In genomic region chr6:52550014-52550575, GRCh38 we compare ENCODE assay signal across 1 cellular context.
TF ChIP-seq lines count a peak whose summit lies in the region.

No MANE protein-coding gene starts in this region.

TF ChIP-seq in K562, 482 proteins besides CTCF, POLR2A, EP300 and RAD21:
- TF ChIP-seq, protein P1, sequence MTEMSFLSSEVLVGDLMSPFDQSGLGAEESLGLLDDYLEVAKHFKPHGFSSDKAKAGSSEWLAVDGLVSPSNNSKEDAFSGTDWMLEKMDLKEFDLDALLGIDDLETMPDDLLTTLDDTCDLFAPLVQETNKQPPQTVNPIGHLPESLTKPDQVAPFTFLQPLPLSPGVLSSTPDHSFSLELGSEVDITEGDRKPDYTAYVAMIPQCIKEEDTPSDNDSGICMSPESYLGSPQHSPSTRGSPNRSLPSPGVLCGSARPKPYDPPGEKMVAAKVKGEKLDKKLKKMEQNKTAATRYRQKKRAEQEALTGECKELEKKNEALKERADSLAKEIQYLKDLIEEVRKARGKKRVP (CRISPR knock-in tag; IDR thresholded peaks at IDR 0.05): no peak
- TF ChIP-seq NR2C2 (CRISPR knock-in tag; IDR thresholded peaks at IDR 0.05) (no peak), NR2C2 (tag; IDR thresholded peaks at IDR 0.05) (no peak), PHF8 (IDR thresholded peaks at IDR 0.05; ENCODE audit: borderline replicate concordance, low read length) (no peak), TCF3 (CRISPR knock-in tag; IDR thresholded peaks at IDR 0.05) (no peak), MEF2A (IDR thresholded peaks at IDR 0.05; ENCODE audit: control insufficient read depth, low read depth, low read length) (no peak), NUFIP1 (IDR thresholded peaks at IDR 0.05; ENCODE audit: partially characterized antibody) (no peak), ZKSCAN8 (CRISPR knock-in tag; IDR thresholded peaks at IDR 0.05) (no peak), ZNF583 (CRISPR knock-in tag; IDR thresholded peaks at IDR 0.05) (no peak), NEUROD1 (IDR thresholded peaks at IDR 0.05; ENCODE audit: borderline replicate concordance, low read depth, low read length, partially characterized antibody) (no peak), FUS (optimal IDR thresholded peaks at IDR 0.05; ENCODE audit: low read depth, low read length) (no peak), ZNF431 (CRISPR knock-in tag; IDR thresholded peaks at IDR 0.05) (no peak), POU5F1 (IDR thresholded peaks at IDR 0.05; ENCODE audit: borderline replicate concordance, low read depth, low read length, partially characterized antibody) (no peak), RBM15 (IDR thresholded peaks at IDR 0.05; ENCODE audit: insufficient read depth, low read length) (no peak), HMGN3 (IDR thresholded peaks at IDR 0.05; ENCODE audit: borderline replicate concordance, extremely low read depth, insufficient read length, low read depth, low read length) (no peak), EGR1 (conservative IDR thresholded peaks at IDR 0.05) (no peak), TGIF2 (CRISPR knock-in tag; IDR thresholded peaks at IDR 0.05) (no peak), ZNF75A (CRISPR knock-in tag; IDR thresholded peaks at IDR 0.05) (no peak)
- TF ChIP-seq, protein P2, sequence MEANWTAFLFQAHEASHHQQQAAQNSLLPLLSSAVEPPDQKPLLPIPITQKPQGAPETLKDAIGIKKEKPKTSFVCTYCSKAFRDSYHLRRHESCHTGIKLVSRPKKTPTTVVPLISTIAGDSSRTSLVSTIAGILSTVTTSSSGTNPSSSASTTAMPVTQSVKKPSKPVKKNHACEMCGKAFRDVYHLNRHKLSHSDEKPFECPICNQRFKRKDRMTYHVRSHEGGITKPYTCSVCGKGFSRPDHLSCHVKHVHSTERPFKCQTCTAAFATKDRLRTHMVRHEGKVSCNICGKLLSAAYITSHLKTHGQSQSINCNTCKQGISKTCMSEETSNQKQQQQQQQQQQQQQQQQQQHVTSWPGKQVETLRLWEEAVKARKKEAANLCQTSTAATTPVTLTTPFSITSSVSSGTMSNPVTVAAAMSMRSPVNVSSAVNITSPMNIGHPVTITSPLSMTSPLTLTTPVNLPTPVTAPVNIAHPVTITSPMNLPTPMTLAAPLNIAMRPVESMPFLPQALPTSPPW (CRISPR knock-in tag; IDR thresholded peaks at IDR 0.05): no peak
- TF ChIP-seq, protein P3, sequence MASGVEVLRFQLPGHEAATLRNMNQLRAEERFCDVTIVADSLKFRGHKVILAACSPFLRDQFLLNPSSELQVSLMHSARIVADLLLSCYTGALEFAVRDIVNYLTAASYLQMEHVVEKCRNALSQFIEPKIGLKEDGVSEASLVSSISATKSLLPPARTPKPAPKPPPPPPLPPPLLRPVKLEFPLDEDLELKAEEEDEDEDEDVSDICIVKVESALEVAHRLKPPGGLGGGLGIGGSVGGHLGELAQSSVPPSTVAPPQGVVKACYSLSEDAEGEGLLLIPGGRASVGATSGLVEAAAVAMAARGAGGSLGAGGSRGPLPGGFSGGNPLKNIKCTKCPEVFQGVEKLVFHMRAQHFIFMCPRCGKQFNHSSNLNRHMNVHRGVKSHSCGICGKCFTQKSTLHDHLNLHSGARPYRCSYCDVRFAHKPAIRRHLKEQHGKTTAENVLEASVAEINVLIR (CRISPR knock-in tag; IDR thresholded peaks at IDR 0.05): no peak
- TF ChIP-seq, protein P4, sequence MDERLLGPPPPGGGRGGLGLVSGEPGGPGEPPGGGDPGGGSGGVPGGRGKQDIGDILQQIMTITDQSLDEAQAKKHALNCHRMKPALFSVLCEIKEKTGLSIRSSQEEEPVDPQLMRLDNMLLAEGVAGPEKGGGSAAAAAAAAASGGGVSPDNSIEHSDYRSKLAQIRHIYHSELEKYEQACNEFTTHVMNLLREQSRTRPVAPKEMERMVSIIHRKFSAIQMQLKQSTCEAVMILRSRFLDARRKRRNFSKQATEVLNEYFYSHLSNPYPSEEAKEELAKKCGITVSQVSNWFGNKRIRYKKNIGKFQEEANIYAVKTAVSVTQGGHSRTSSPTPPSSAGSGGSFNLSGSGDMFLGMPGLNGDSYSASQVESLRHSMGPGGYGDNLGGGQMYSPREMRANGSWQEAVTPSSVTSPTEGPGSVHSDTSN (CRISPR knock-in tag; IDR thresholded peaks at IDR 0.05; ENCODE audit: low read depth): no peak
- TF ChIP-seq, protein P4 (tag; conservative IDR thresholded peaks at IDR 0.05; ENCODE audit: low read depth): no peak
TF ChIP-seq in K562: peak in this region for 0.
